8 cellular contexts compared by ENCODE assay signal in genomic region chr1:222009105-222009730, GRCh38.
DNase-seq lines count a peak whose midpoint lies in the region; ATAC-seq, FAIRE-seq and TF ChIP-seq lines count a peak whose summit lies in the region.

No MANE protein-coding gene starts in this region.

- POLR2A ChIA-PET in K562 (lab: Yijun Ruan, JAX), result no interaction called here

- no peak for TF ChIP-seq POLR2A in K562 (conservative IDR thresholded peaks at IDR 0.05)

- H3K9ac ChIP-seq in GM23248, result no peak overlapping the region
- H3K9ac ChIP-seq in K562 (ENCODE audit: insufficient read depth in 1 of 2, low read depth in 2 of 2, low read length in 2 of 2), result no peak overlapping the region

- 0 out of 2 replicates have a peak, but pooled peaks cover 4% of the 10 kb centered on the region for H3F3A ChIP-seq in GM23248 (ENCODE audit: insufficient read depth)

- CTCF ChIA-PET in K562 (lab: Yijun Ruan, JAX; ENCODE audit: low intra/inter-chr PET ratio), result interaction anchor here (0.6 kb wide), 2 partner anchors 42 to 1166 kb away, joined by 3 read pairs; no protein-coding TSS in a partner anchor

- TF ChIP-seq EP300 in K562 (IDR thresholded peaks at IDR 0.05; ENCODE audit: low read length), result no peak

- H3K9me3 ChIP-seq in GM23248 (ENCODE audit: low read depth) (no peaks in the 10 kb centered on the region), K562 (replicated peaks; ENCODE audit: control insufficient read depth, insufficient read depth, low read depth, low read length) (no peaks in the 10 kb centered on the region), mucosa of descending colon (no peaks in the 10 kb centered on the region)

- H3K4me3 ChIP-seq in GM12864 (ENCODE audit: low read depth, low read length) (no peak overlapping the region), GM23248 (no peak overlapping the region), K562 (no peak overlapping the region), mucosa of descending colon (no peak overlapping the region)

- no peaks in the 10 kb centered on the region for H3K9me1 ChIP-seq in K562 (ENCODE audit: control insufficient read depth, insufficient read depth, low read length)

- TF ChIP-seq RAD21 in K562 (CRISPR knock-in tag; conservative IDR thresholded peaks at IDR 0.05 in 1 of 2, IDR thresholded peaks at IDR 0.05 in 1 of 2), result peak; percentile 73 to 86

- no peak overlapping the region for H3K4me2 ChIP-seq in GM23248 (ENCODE audit: unreplicated experiment)
- no peak overlapping the region for H3K4me2 ChIP-seq in K562 (ENCODE audit: insufficient read depth, low read length)

- no peak for FAIRE-seq in K562 (lab: Jason Lieb, UNC)

- intact Hi-C loops in K562 (cut with micrococcal nuclease) (loop anchor here (5.0 to 10.0 kb wide), 3 partner anchors 92 to 446 kb away; partner anchors contain the start of gene DUSP10), mucosa of descending colon (cut with DNase I, micrococcal nuclease) (no loop called here)

- in situ Hi-C loops in GM23248 (cut with MboI), result no loop called here
- in situ Hi-C loops in K562 (cut with MboI), result no loop called here

- DNase-seq in GM12864 (ENCODE audit: low read depth) (no peak), GM23248 (peak; percentile 25), NCI-H748 treated with DMSO at 0.1 percent for 48 hours (lab: John Stamatoyannopoulos, UW) (peak; percentile 5), K562 (ENCODE audit: extremely low read depth in 1 of 4, low spot score in 3 of 4) (peak; percentile 23 to 61 (median 30)), mucosa of descending colon (peak in 1 of 3 donors; percentile 22), GOT3 (lab: John Stamatoyannopoulos, UW) (no peak), AG20443 (ENCODE audit: low spot score) (no peak), GM19238 (ENCODE audit: insufficient read length, low spot score) (no peak)

- TF ChIP-seq CTCF in GM12864 (IDR thresholded peaks at IDR 0.05; ENCODE audit: low read depth, low read length, missing control alignments), result peak; percentile 42
- peak; percentile 38 to 61 (median 46); a peak in 4 of 6 replicates for TF ChIP-seq CTCF in K562 (IDR thresholded peaks at IDR 0.05 in 2 of 3, conservative IDR thresholded peaks at IDR 0.05 in 1 of 3; ENCODE audit: insufficient read depth in 2 of 3, low read depth in 1 of 3, low read length in 3 of 3)
- no peak for TF ChIP-seq CTCF in mucosa of descending colon (IDR thresholded peaks at IDR 0.05)

- H4K20me1 ChIP-seq in GM23248 (ENCODE audit: insufficient read depth), result no peaks in the 10 kb centered on the region
- H4K20me1 ChIP-seq in K562 (replicated peaks; ENCODE audit: control insufficient read depth, insufficient read depth, low read length), result no peaks in the 10 kb centered on the region

- H3K36me3 ChIP-seq in GM23248 (ENCODE audit: low read depth), result no peaks in the 10 kb centered on the region
- H3K36me3 ChIP-seq in K562 (ENCODE audit: control insufficient read depth, insufficient read depth, low read length), result no peaks in the 10 kb centered on the region
- H3K36me3 ChIP-seq in mucosa of descending colon (ENCODE audit: low read depth), result no peaks in the 10 kb centered on the region

- H3K27ac ChIP-seq in GM23248 (no peak overlapping the region), K562 (ENCODE audit: extremely low read depth, low read depth, low read length) (no peak overlapping the region)

- H2AFZ ChIP-seq in GM23248, result no peak overlapping the region
- H2AFZ ChIP-seq in K562 (ENCODE audit: low read depth, low read length), result no peak overlapping the region

- ATAC-seq in K562 (peak; percentile 95), mucosa of descending colon (peak; percentile 50)

- BruUV-seq in K562 (replicated peaks; lab: Mats Ljungman, UMichigan), result no TSS peak

- no peaks in the 10 kb centered on the region for H3K9me2 ChIP-seq in GM23248 (ENCODE audit: insufficient read depth)

- no peaks in the 10 kb centered on the region for H3K27me3 ChIP-seq in GM23248 (replicated peaks; ENCODE audit: insufficient read depth)
- H3K27me3 ChIP-seq in K562 (ENCODE audit: control insufficient read depth in 2 of 2, insufficient read depth in 2 of 2, low read length in 2 of 2), result no peaks in the 10 kb centered on the region

- H3K79me2 ChIP-seq in GM23248 (ENCODE audit: insufficient read depth), result no peaks in the 10 kb centered on the region
- no peaks in the 10 kb centered on the region for H3K79me2 ChIP-seq in K562 (ENCODE audit: control insufficient read depth, insufficient read depth, low read length)

- peaks cover 9% of the 10 kb centered on the region; the same call in 1 of the 2 replicates for H3K4me1 ChIP-seq in GM23248 (ENCODE audit: insufficient read depth)
- no peaks in the 10 kb centered on the region for H3K4me1 ChIP-seq in K562 (replicated peaks in 1 of 2; ENCODE audit: control insufficient read depth in 2 of 2, insufficient read depth in 2 of 2, low read length in 2 of 2)
- H3K4me1 ChIP-seq in mucosa of descending colon (ENCODE audit: low read depth), result no peaks in the 10 kb centered on the region

- WGBS in GM23248 (ENCODE audit: low coverage in 1 of 2, low lambda C conversion rate in 2 of 2, missing lambda C conversion rate in 2 of 2), 2 experiments, result 12 to 24% methylated on average over 2 of the region's 2 CpGs
- WGBS in K562 (ENCODE audit: insufficient coverage, low coverage, missing lambda C conversion rate), result 0% methylated on average over 2 of the region's 2 CpGs

TF ChIP-seq in K562, 482 proteins besides CTCF, POLR2A, EP300 and RAD21:
- 0 out of 2 replicates have a peak, but pooled peaks have one; percentile 31 for TF ChIP-seq PTRF (tag; IDR thresholded peaks at IDR 0.05)
- TF ChIP-seq ZNF79 (CRISPR knock-in tag; IDR thresholded peaks at IDR 0.05; ENCODE audit: low read depth), result 0 out of 2 replicates have a peak, but pooled peaks have one; percentile 8
- 0 out of 2 replicates have a peak, but pooled peaks have one; percentile 33 for TF ChIP-seq DMBX1 (CRISPR knock-in tag; IDR thresholded peaks at IDR 0.05; ENCODE audit: borderline replicate concordance)
- peak; percentile 54 for TF ChIP-seq ZNF644 (tag; IDR thresholded peaks at IDR 0.05; ENCODE audit: low read depth)
- TF ChIP-seq BCL6 (CRISPR knock-in tag; IDR thresholded peaks at IDR 0.05), result no peak
- no peak for TF ChIP-seq NFE2 (IDR thresholded peaks at IDR 0.05; ENCODE audit: low read depth)
- TF ChIP-seq SMC3 (conservative IDR thresholded peaks at IDR 0.05; ENCODE audit: insufficient read depth, low read depth, low read length), result 0 out of 2 replicates have a peak, but pooled peaks have one; percentile 27
- TF ChIP-seq ATF4 (CRISPR knock-in tag; IDR thresholded peaks at IDR 0.05), result peak; percentile 25; the same call in 1 of the 2 replicates
- peak; percentile 73 for TF ChIP-seq DEAF1 (CRISPR knock-in tag; IDR thresholded peaks at IDR 0.05)
- TF ChIP-seq SMAD4 (CRISPR knock-in tag; conservative IDR thresholded peaks at IDR 0.05), result 0 out of 2 replicates have a peak, but pooled peaks have one; percentile 25
- TF ChIP-seq IRF9 (tag; IDR thresholded peaks at IDR 0.05), result 0 out of 2 replicates have a peak, but pooled peaks have one; percentile 13

Comparison
In these comparisons a context has a peak if more than half of its experiments do, and no peak if none do; other contexts are left out.
1. DNase-seq: peak in GM23248 (single experiment), NCI-H748 treated with DMSO at 0.1 percent for 48 hours (single experiment) and K562 (4 of 4); none in GM12864 (single experiment), GOT3 (single experiment), AG20443 (single experiment) and GM19238 (single experiment).